10 cellular contexts compared by ENCODE assay signal in the genomic region with DNA sequence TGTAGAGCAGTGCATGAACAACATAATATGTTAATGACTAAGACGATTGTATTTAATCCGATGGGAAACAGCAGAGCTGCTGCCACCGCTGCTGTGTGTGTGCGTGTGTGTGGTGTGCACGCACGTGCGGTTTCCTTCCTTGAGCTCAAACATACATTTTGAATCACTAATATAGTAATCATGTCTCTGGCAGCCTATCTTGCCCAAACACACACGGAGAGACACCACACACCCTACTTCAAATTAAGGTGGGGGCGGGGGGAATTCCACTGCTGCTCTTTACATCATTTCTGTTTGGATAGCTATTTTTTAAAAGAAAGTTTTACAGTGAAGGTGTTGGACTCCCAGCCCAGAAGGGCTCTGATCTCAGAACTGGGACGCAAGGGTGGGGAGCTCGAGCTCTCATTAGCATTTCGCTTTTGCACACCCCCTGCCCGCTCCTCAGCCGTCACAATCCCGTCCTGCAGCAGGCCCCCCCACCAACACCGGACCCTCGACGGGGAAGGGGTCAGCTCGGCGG. TPM values are rescaled to one million over a fixed set of nuclear protein-coding genes. Genes with fewer than 3 reads are reported as not detected.
DNase-seq lines count a peak whose midpoint lies in the region; ATAC-seq, FAIRE-seq and TF ChIP-seq lines count a peak whose summit lies in the region.
"Had no signal": no experiment of that assay in that cellular context is flagged by ENCODE, and none has a peak within 500 bp of the region (broad histone marks: within the 10 kb centered on the region; RNA-seq: fewer than 3 reads in every experiment).

No MANE protein-coding gene starts in this region.

- intact Hi-C loops in uterus (cut with DNase I; ENCODE audit: low total_unique reads), result no loop called here

- H3K27me3 ChIP-seq in astrocyte (ENCODE audit: insufficient read depth, low read length) (peaks cover 12% of the 10 kb centered on the region), uterus (peaks cover 8 to 10% of the 10 kb centered on the region in 2 donors)

- H3K4me3 ChIP-seq in AG10803 (ENCODE audit: low read length) (no peak overlapping the region), astrocyte (ENCODE audit: insufficient read depth, low read depth, low read length) (no peak overlapping the region), uterus (no peak overlapping the region)

- peak; percentile 55 for DNase-seq in AG10803 (ENCODE audit: low read depth)
- DNase-seq in T-helper 9 cell, result peak; percentile 7
- no peak for DNase-seq in astrocyte (ENCODE audit: low read depth)
- no peak for DNase-seq in natural killer cell treated with Interleukin-12 subunit alpha and Interleukin-12 subunit beta and Interleukin-15 and Interleukin-18, amount 100 ng/mL, for 72 hours (ENCODE audit: low spot score)
- DNase-seq in SKM-1 treated with dmso at 0.1 percent for 144 hours (lab: John Stamatoyannopoulos, UW; ENCODE audit: unreplicated experiment), result no peak
- DNase-seq in uterus, result no peak
- DNase-seq in globus pallidus (ENCODE audit: low spot score), result no peak
- DNase-seq: hypothalamus, NCI-H1092 treated with DMSO at 0.1 percent for 48 hours had no signal

- TF ChIP-seq POLR2A in uterus (IDR thresholded peaks at IDR 0.05), result no peak

- no peak overlapping the region for H3K27ac ChIP-seq in astrocyte (ENCODE audit: low read depth, low read length)
- no peak overlapping the region for H3K27ac ChIP-seq in uterus

- H3K9me3 ChIP-seq in astrocyte (ENCODE audit: insufficient read depth, low read depth, low read length) (no peaks in the 10 kb centered on the region), uterus (no peaks in the 10 kb centered on the region)

- peaks cover 22% of the 10 kb centered on the region for H3K4me1 Mint-ChIP-seq in astrocyte (ENCODE audit: low read depth, unreplicated experiment)
- H3K4me1 Mint-ChIP-seq in natural killer cell treated with Interleukin-12 subunit alpha and Interleukin-12 subunit beta and Interleukin-15 and Interleukin-18, amount 100 ng/mL, for 72 hours (ENCODE audit: low read depth in 2 of 2), result peaks cover under 1 to 6% of the 10 kb centered on the region in 2 donors

- no peaks in the 10 kb centered on the region for H3K36me3 Mint-ChIP-seq in astrocyte (ENCODE audit: low read depth, unreplicated experiment)
- no peaks in the 10 kb centered on the region for H3K36me3 Mint-ChIP-seq in natural killer cell treated with Interleukin-12 subunit alpha and Interleukin-12 subunit beta and Interleukin-15 and Interleukin-18, amount 100 ng/mL, for 72 hours

- no peak overlapping the region for H3K4me3 Mint-ChIP-seq in astrocyte (ENCODE audit: unreplicated experiment)
- H3K4me3 Mint-ChIP-seq in natural killer cell treated with Interleukin-12 subunit alpha and Interleukin-12 subunit beta and Interleukin-15 and Interleukin-18, amount 100 ng/mL, for 72 hours, result peak overlapping the region; percentile 58

- H3K4me1 ChIP-seq in astrocyte (ENCODE audit: insufficient read depth, low read length), result peaks cover 6% of the 10 kb centered on the region
- no peaks in the 10 kb centered on the region for H3K4me1 ChIP-seq in uterus

- H3K27me3 Mint-ChIP-seq in astrocyte (ENCODE audit: low read depth, unreplicated experiment), result peaks cover 42% of the 10 kb centered on the region
- H3K27me3 Mint-ChIP-seq in natural killer cell treated with Interleukin-12 subunit alpha and Interleukin-12 subunit beta and Interleukin-15 and Interleukin-18, amount 100 ng/mL, for 72 hours, result peaks cover 30 to 32% of the 10 kb centered on the region in 2 donors

- TF ChIP-seq CTCF in AG10803 (conservative IDR thresholded peaks at IDR 0.05; ENCODE audit: low read length) (no peak), astrocyte (IDR thresholded peaks at IDR 0.05; ENCODE audit: insufficient read depth, low read depth, low read length) (no peak), uterus (IDR thresholded peaks at IDR 0.05) (no peak)

- H3K27ac Mint-ChIP-seq in astrocyte (ENCODE audit: unreplicated experiment), result no peak overlapping the region
- peak overlapping the region; percentile 22 to 49 for H3K27ac Mint-ChIP-seq in natural killer cell treated with Interleukin-12 subunit alpha and Interleukin-12 subunit beta and Interleukin-15 and Interleukin-18, amount 100 ng/mL, for 72 hours

- no peak for ATAC-seq in natural killer cell treated with Interleukin-12 subunit alpha and Interleukin-12 subunit beta and Interleukin-15 and Interleukin-18, amount 100 ng/mL, for 72 hours
- ATAC-seq in HG03039 (IDR thresholded peaks at IDR 0.05; ENCODE audit: unreplicated experiment), result no peak

- no peak for FAIRE-seq in astrocyte (lab: Jason Lieb, UNC)

- no peaks in the 10 kb centered on the region for H3K36me3 ChIP-seq in astrocyte (ENCODE audit: insufficient read depth, low read length)
- no peaks in the 10 kb centered on the region for H3K36me3 ChIP-seq in uterus

- H2AFZ ChIP-seq in astrocyte (ENCODE audit: low read depth, low read length), result peak overlapping the region; percentile 29

- H3K9ac ChIP-seq in astrocyte (ENCODE audit: low read length), result no peak overlapping the region

- peak overlapping the region; percentile 45 for H3K4me2 ChIP-seq in astrocyte (ENCODE audit: low read length)

- H3K79me2 ChIP-seq in astrocyte (ENCODE audit: insufficient read depth, low read length), result no peaks in the 10 kb centered on the region

- no peaks in the 10 kb centered on the region for H3K9me3 Mint-ChIP-seq in astrocyte (ENCODE audit: unreplicated experiment)
- no peaks in the 10 kb centered on the region for H3K9me3 Mint-ChIP-seq in natural killer cell treated with Interleukin-12 subunit alpha and Interleukin-12 subunit beta and Interleukin-15 and Interleukin-18, amount 100 ng/mL, for 72 hours

- no peaks in the 10 kb centered on the region for H4K20me1 ChIP-seq in astrocyte (ENCODE audit: insufficient read depth, low read length)

RNA-seq across cellular contexts. Expression of gene FAM83F, which starts 0.6 kb away (rescaled TPM):
- total RNA-seq in astrocyte, result 0.79 and 0.82 TPM in 2 replicates
- total RNA-seq in natural killer cell treated with Interleukin-12 subunit alpha and Interleukin-12 subunit beta and Interleukin-15 and Interleukin-18, amount 100 ng/mL, for 72 hours, result under 1 TPM in 1 of 2 donors, not detected in 1; 0.39 TPM
- 1 to 10 TPM in 1 of 4 donors, under 1 TPM in 3; under 0.01 to 2.6 (median 0.11) TPM for total RNA-seq in uterus

RNA-seq across cellular contexts. Expression of gene TMA7B, which starts 33.9 kb away (rescaled TPM):
- total RNA-seq in astrocyte (not detected in 2 replicates), uterus (not detected)
- total RNA-seq in natural killer cell treated with Interleukin-12 subunit alpha and Interleukin-12 subunit beta and Interleukin-15 and Interleukin-18, amount 100 ng/mL, for 72 hours, result 1 to 10 TPM in 1 of 2 donors, under 1 TPM in 1; 0.86 to 2.8 TPM

Comparison
In these comparisons a context has a peak if more than half of its experiments do, and no peak if none do; other contexts are left out.
1. DNase-seq: peak in AG10803 (single experiment) and T-helper 9 cell (single experiment); none in astrocyte (single experiment), natural killer cell treated with Interleukin-12 subunit alpha and Interleukin-12 subunit beta and Interleukin-15 and Interleukin-18, amount 100 ng/mL, for 72 hours (single experiment), SKM-1 treated with dmso at 0.1 percent for 144 hours (single experiment), uterus (0 of 2) and globus pallidus (single experiment).